ENCODE assay signal across 9 cellular contexts in the genomic region with DNA sequence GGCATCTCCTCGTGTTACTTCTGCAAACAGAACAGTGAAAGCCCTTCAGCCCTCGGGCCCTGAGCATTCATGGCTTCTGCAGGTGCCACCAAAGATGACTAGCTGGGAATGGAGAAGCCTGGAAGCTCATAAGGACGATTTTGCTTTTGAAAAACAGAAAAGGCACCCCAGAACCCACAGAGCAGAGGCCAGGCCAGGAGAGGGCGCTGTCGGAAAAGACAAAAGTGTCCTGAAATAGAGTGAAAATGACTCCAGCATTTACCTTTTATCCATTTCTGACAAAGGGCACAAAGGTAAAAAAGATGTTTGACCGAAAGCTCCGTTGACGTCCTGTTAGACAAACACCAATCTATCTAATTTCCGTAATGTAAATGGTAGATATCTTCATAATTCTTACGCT. TPM values are rescaled to one million over a fixed set of nuclear protein-coding genes. Genes with fewer than 3 reads are reported as not detected.
A peak's percentile ranks its signal among the peaks of the same experiment; 100 is the strongest.
DNase-seq lines count a peak whose midpoint lies in the region; TF ChIP-seq lines count a peak whose summit lies in the region.
"Had no signal": no experiment of that assay in that cellular context is flagged by ENCODE, and none has a peak within 500 bp of the region (broad histone marks: within the 10 kb centered on the region; RNA-seq: fewer than 3 reads in every experiment).

No MANE protein-coding gene starts in this region.

- DNase-seq in NCI-H1417 (lab: John Stamatoyannopoulos, UW) (peak in 2 of 3 experiments; percentile 12 to 74), NCI-H1417 treated with DMSO at 0.1 percent for 48 hours (lab: John Stamatoyannopoulos, UW) (no peak), NCI-H526 (lab: John Stamatoyannopoulos, UW) (peak; percentile 35 to 81), fibroblast of lung (ENCODE audit: low read depth in 2 of 2) (peak in 1 of 2 donors; percentile 32), posterior cingulate gyrus (peak in 7 of 10 donors; percentile 15 to 78 (median 58)), vagina (ENCODE audit: extremely low spot score in 2 of 2) (no peak), kidney glomerular epithelial cell (lab: John Stamatoyannopoulos, UW) (no peak)
- DNase-seq in activated CD8-positive, alpha-beta memory T cell treated with anti-CD3 and anti-CD28 coated beads, Interleukin-2, amount 50 U/mL, for 4 hours, result peak; percentile 69

- H3K9me3 ChIP-seq in fibroblast of lung (ENCODE audit: control insufficient read depth, insufficient read depth, low read depth, low read length) (no peaks in the 10 kb centered on the region), vagina (no peaks in the 10 kb centered on the region)

- H3K27me3 ChIP-seq in fibroblast of lung (ENCODE audit: control insufficient read depth, insufficient read depth, low read length), result no peaks in the 10 kb centered on the region
- H3K27me3 ChIP-seq in vagina, result no peaks in the 10 kb centered on the region
- H3K27me3 ChIP-seq: BLaER1 had no signal

- H3K27ac ChIP-seq in fibroblast of lung (ENCODE audit: insufficient read depth, low read length), result no peak overlapping the region
- H3K27ac ChIP-seq in vagina, result no peak overlapping the region
- H3K27ac ChIP-seq: BLaER1 had no signal

- H3K4me2 ChIP-seq in fibroblast of lung (ENCODE audit: extremely low read depth, insufficient read depth, low read length), result no peak overlapping the region
- H3K4me2 ChIP-seq: BLaER1 had no signal

- H3K9ac ChIP-seq in fibroblast of lung (ENCODE audit: insufficient read depth, low read length), result no peak overlapping the region
- H3K9ac ChIP-seq: BLaER1 had no signal

- no peak overlapping the region for H2AFZ ChIP-seq in fibroblast of lung (ENCODE audit: low read length)

- intact Hi-C loops in posterior cingulate gyrus (cut with DNase I), result loop anchor here (10.0 kb wide), 1 partner anchor 74 kb away; no protein-coding TSS in a partner anchor
- intact Hi-C loops in vagina (cut with DNase I), result no loop called here

- no peaks in the 10 kb centered on the region for H4K20me1 ChIP-seq in fibroblast of lung (ENCODE audit: control insufficient read depth, extremely low read depth, insufficient read depth, low read length)
- H4K20me1 ChIP-seq: BLaER1 had no signal

- TF ChIP-seq CTCF in fibroblast of lung (conservative IDR thresholded peaks at IDR 0.05 in 1 of 2, IDR thresholded peaks at IDR 0.05 in 1 of 2; ENCODE audit: low read depth in 1 of 2, low read length in 2 of 2) (peak; percentile 61 to 63), vagina (IDR thresholded peaks at IDR 0.05) (peak; percentile 44 to 53 (median 45))

- H3K79me2 ChIP-seq in fibroblast of lung (ENCODE audit: control insufficient read depth, insufficient read depth, low read length), result no peaks in the 10 kb centered on the region

- H3K4me3 ChIP-seq in fibroblast of lung (replicated peaks in 1 of 4; ENCODE audit: control extremely low read depth in 1 of 4, insufficient read depth in 1 of 4, low read depth in 3 of 4, low read length in 4 of 4), result no peak overlapping the region
- no peak overlapping the region for H3K4me3 ChIP-seq in vagina
- H3K4me3 ChIP-seq: BLaER1 had no signal

- H3K36me3 ChIP-seq in fibroblast of lung (ENCODE audit: control insufficient read depth, insufficient read depth, low read length) (no peaks in the 10 kb centered on the region), vagina (no peaks in the 10 kb centered on the region)
- H3K36me3 ChIP-seq: BLaER1 had no signal

- no peak for TF ChIP-seq POLR2A in vagina (IDR thresholded peaks at IDR 0.05)

- H3K4me1 ChIP-seq in fibroblast of lung (ENCODE audit: control insufficient read depth, extremely low read depth, insufficient read depth, low read length) (no peaks in the 10 kb centered on the region), vagina (no peaks in the 10 kb centered on the region)

RNA-seq across cellular contexts. Expression of gene ZNF195, which starts 37.6 kb away (rescaled TPM):
- total RNA-seq in fibroblast of lung, result 15.7 and 16.8 TPM in 2 replicates
- polyA plus RNA-seq in fibroblast of lung, result 11.3 and 16.5 TPM in 2 replicates
- 8.9 and 9.1 TPM in 2 replicates for polyA plus RNA-seq in fibroblast of lung (2012)
- polyA minus RNA-seq in fibroblast of lung (ENCODE audit: low replicate concordance), result 8.6 and 32.2 TPM in 2 replicates
- total RNA-seq in vagina, result 13.0 TPM

Comparison
In these comparisons a context has a peak if more than half of its experiments do, and no peak if none do; other contexts are left out.
1. DNase-seq: peak in NCI-H1417 (2 of 3), NCI-H526 (2 of 2), activated CD8-positive, alpha-beta memory T cell treated with anti-CD3 and anti-CD28 coated beads, Interleukin-2, amount 50 U/mL, for 4 hours (single experiment) and posterior cingulate gyrus (7 of 10); none in NCI-H1417 treated with DMSO at 0.1 percent for 48 hours (single experiment), vagina (0 of 2) and kidney glomerular epithelial cell (single experiment).